13 cellular contexts compared by ENCODE assay signal in the genomic region with DNA sequence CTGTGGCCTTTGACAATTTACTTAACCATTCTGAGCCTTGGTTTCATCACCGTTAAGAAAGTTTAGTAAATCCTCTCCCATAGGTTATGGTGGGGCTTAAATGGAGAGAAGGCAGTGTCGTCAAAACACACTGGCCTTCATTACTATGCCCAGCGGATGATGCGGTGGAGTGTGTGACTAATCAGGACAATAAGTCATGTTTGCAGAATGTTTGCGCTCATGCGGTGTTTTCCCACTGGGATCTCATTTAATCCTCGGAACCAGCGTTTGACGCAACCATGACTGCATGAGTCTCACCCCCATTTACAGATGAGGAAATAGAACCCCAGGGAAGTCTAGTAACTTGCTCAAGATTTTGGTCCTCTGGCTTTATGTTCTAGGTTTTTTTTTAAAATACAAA. TPM values are rescaled to one million over a fixed set of nuclear protein-coding genes. Genes with fewer than 3 reads are reported as not detected.
DNase-seq lines count a peak whose midpoint lies in the region; ATAC-seq, FAIRE-seq and TF ChIP-seq lines count a peak whose summit lies in the region.
"Had no signal": no experiment of that assay in that cellular context is flagged by ENCODE, and none has a peak within 500 bp of the region (broad histone marks: within the 10 kb centered on the region; RNA-seq: fewer than 3 reads in every experiment).

No MANE protein-coding gene starts in this region.

- TF ChIP-seq CTCF in A673 (conservative IDR thresholded peaks at IDR 0.05; ENCODE audit: low read depth, low read length) = no peak
- TF ChIP-seq CTCF in kidney epithelial cell (IDR thresholded peaks at IDR 0.05; ENCODE audit: insufficient read depth, low read length, poor library complexity, severe bottlenecking) = no peak

- BruUV-seq in A673 (replicated peaks; lab: Mats Ljungman, UMichigan) = no TSS peak

- H3K27me3 ChIP-seq in A673 (replicated peaks; ENCODE audit: insufficient read depth, low read depth, low read length, poor library complexity) = no peaks in the 10 kb centered on the region
- H3K27me3 ChIP-seq in kidney epithelial cell (ENCODE audit: control insufficient read depth, insufficient read depth, low read length) = no peaks in the 10 kb centered on the region

- DNase-seq in A673 (ENCODE audit: low spot score) (peak; percentile 70), H54 (ENCODE audit: insufficient read length, low spot score) (peak; percentile 69), kidney epithelial cell (ENCODE audit: low read depth) (peak; percentile 32), retina (no peak)
- DNase-seq: CD4-positive, CD25-positive, alpha-beta regulatory T cell; cerebellar nuclear complex; Karpas-422; NCI-H748 treated with DMSO at 0.1 percent for 48 hours had no signal

- FAIRE-seq in H54 (lab: Jason Lieb, UNC) = peak; percentile 6

- H3K36me3 ChIP-seq in A673 (ENCODE audit: insufficient read depth, low read length, poor library complexity, severe bottlenecking) = no peaks in the 10 kb centered on the region
- no peaks in the 10 kb centered on the region for H3K36me3 ChIP-seq in kidney epithelial cell (ENCODE audit: control insufficient read depth, insufficient read depth, low read length)

- no peaks in the 10 kb centered on the region for H3K9me3 ChIP-seq in A673 (ENCODE audit: low read depth, low read length, poor library complexity, severe bottlenecking)

- CTCF ChIA-PET in A673 (lab: Charles Lee) = no interaction called here

- POLR2A ChIA-PET in A673 (lab: Charles Lee; ENCODE audit: low non-redundant PET) = no interaction called here

- no peak for TF ChIP-seq POLR2A in H54 (IDR thresholded peaks at IDR 0.05; ENCODE audit: low read depth, low read length)

- H3K4me1 ChIP-seq in A673 (ENCODE audit: insufficient read depth, low read length, poor library complexity, severe bottlenecking) = peaks cover 11% of the 10 kb centered on the region

- ATAC-seq in HG03045 (IDR thresholded peaks at IDR 0.05; ENCODE audit: unreplicated experiment) (no peak), HG02759 (IDR thresholded peaks at IDR 0.05; ENCODE audit: unreplicated experiment) (no peak), GM18858 (IDR thresholded peaks at IDR 0.05; ENCODE audit: unreplicated experiment) (no peak)

- H3K27ac ChIP-seq in A673 (ENCODE audit: low read depth, low read length, poor library complexity, severe bottlenecking) (no peak overlapping the region), angular gyrus (ENCODE audit: low read depth, low read length) (peak overlapping the region; percentile 100)

- intact Hi-C loops in A673 (cut with micrococcal nuclease; ENCODE audit: unreplicated experiment) = no loop called here

- H3K4me3 ChIP-seq in A673 (ENCODE audit: low read depth, low read length, poor library complexity, severe bottlenecking) (no peak overlapping the region), kidney epithelial cell (ENCODE audit: low read depth, low read length) (no peak overlapping the region)

RNA-seq across cellular contexts. Expression of gene SLC26A9, which starts 17.5 kb away (rescaled TPM):
- total RNA-seq in A673 (2021) (not detected in 2 replicates), kidney epithelial cell (not detected in 2 replicates)
- total RNA-seq: CD4-positive, CD25-positive, alpha-beta regulatory T cell; T-helper 1 cell treated with Interleukin-12 subunit alpha and Interleukin-12 subunit beta and Interleukin-4 antibody, amounts not matched to agents 30 ng/mL and 1 ng/mL, for 36 hours had no signal
